19 cellular contexts compared by ENCODE assay signal in the genomic region with DNA sequence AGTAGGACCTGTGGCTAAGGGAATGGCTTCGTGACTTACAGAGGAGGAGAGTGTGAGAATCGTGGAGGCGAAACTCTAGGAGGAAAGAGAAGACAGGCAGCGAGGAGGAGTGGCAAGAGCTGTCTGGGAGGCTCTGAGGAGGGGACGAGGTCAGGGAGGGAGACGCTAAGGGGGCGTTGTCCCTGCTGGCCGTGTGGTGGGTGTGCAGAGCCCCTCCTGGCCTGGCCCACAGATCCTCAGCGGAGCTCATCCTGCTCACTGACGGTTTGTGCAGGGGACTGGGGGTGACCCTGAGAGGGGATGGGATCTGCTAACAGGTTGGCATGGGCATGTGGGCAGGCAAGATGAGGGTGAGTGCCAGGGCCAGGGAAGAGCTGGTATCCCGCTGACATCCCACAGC.
"Had no signal": no experiment of that assay in that cellular context is flagged by ENCODE, and none has a peak within 500 bp of the region (broad histone marks: within the 10 kb centered on the region; RNA-seq: fewer than 3 reads in every experiment).

No MANE protein-coding gene starts in this region.

- H3K27ac ChIP-seq: adrenal gland, breast epithelium, gastroesophageal sphincter, heart left ventricle, left ventricle myocardium inferior, neutrophil, parathyroid adenoma, uterus had no signal

- H3K27ac Mint-ChIP-seq: activated CD4-positive, alpha-beta T cell treated with anti-CD3 and anti-CD28 coated beads, Interleukin-2, amount 10 ng/mL, durations not matched to agents 24 days and 14 days; activated CD8-positive, alpha-beta T cell treated with anti-CD3 and anti-CD28 coated beads, Interleukin-2, amount 10 ng/mL, durations not matched to agents 7 days and 5 days; activated naive CD4-positive, alpha-beta T cell treated with anti-CD3 and anti-CD28 coated beads, Interleukin-2, amount 10 ng/mL, durations not matched to agents 7 days and 5 days; stimulated activated naive B cell treated with anti-CD40 and anti-IgM and Interleukin-4, amounts not matched to agents 10 μg/mL and 1 μg/mL and 100 μg/mL, for 72 hours had no signal

- H3K79me2 ChIP-seq: parathyroid adenoma had no signal

- FAIRE-seq: astrocyte had no signal

- ATAC-seq: activated CD8-positive, alpha-beta T cell treated with anti-CD3 and anti-CD28 coated beads, Interleukin-2, amount 10 ng/mL, durations not matched to agents 7 days and 5 days; activated T-cell treated with anti-CD3 and anti-CD28 coated beads, Interleukin-2, amount 50 U/mL, for 4 hours; esophagus mucosa; gastroesophageal sphincter; heart left ventricle; stimulated activated naive B cell treated with anti-CD40 and anti-IgM and Interleukin-4, amounts not matched to agents 10 μg/mL and 1 μg/mL and 100 μg/mL, for 72 hours had no signal

- DNase-seq: activated CD4-positive, alpha-beta T cell treated with anti-CD3 and anti-CD28 coated beads, Interleukin-2, amount 10 ng/mL, durations not matched to agents 24 days and 14 days; activated CD8-positive, alpha-beta T cell treated with anti-CD3 and anti-CD28 coated beads, Interleukin-2, amount 10 ng/mL, durations not matched to agents 7 days and 5 days; activated naive CD4-positive, alpha-beta T cell treated with anti-CD3 and anti-CD28 coated beads, Interleukin-2, amount 10 ng/mL, durations not matched to agents 7 days and 5 days; activated T-cell treated with anti-CD3 and anti-CD28 coated beads, Interleukin-2, amount 50 U/mL, for 4 hours; cerebellar nuclear complex; effector CD4-positive, alpha-beta T cell; heart left ventricle; kidney glomerular epithelial cell; left ventricle myocardium inferior; stimulated activated naive B cell treated with anti-CD40 and anti-IgM and Interleukin-4, amounts not matched to agents 10 μg/mL and 1 μg/mL and 100 μg/mL, for 72 hours; T1000; uterus had no signal

- H3K4me1 ChIP-seq: left ventricle myocardium inferior, parathyroid adenoma, uterus had no signal

- H3K4me1 Mint-ChIP-seq: activated CD4-positive, alpha-beta T cell treated with anti-CD3 and anti-CD28 coated beads, Interleukin-2, amount 10 ng/mL, durations not matched to agents 24 days and 14 days; activated naive CD4-positive, alpha-beta T cell treated with anti-CD3 and anti-CD28 coated beads, Interleukin-2, amount 10 ng/mL, durations not matched to agents 7 days and 5 days; stimulated activated naive B cell treated with anti-CD40 and anti-IgM and Interleukin-4, amounts not matched to agents 10 μg/mL and 1 μg/mL and 100 μg/mL, for 72 hours had no signal

- H3K27me3 ChIP-seq: breast epithelium, uterus had no signal

- H3K36me3 Mint-ChIP-seq: activated naive CD4-positive, alpha-beta T cell treated with anti-CD3 and anti-CD28 coated beads, Interleukin-2, amount 10 ng/mL, durations not matched to agents 7 days and 5 days; stimulated activated naive B cell treated with anti-CD40 and anti-IgM and Interleukin-4, amounts not matched to agents 10 μg/mL and 1 μg/mL and 100 μg/mL, for 72 hours had no signal

- H3K36me3 ChIP-seq: adrenal gland, breast epithelium, gastroesophageal sphincter, heart left ventricle, left ventricle myocardium inferior, neutrophil, uterus had no signal

- H3K4me3 Mint-ChIP-seq: activated CD4-positive, alpha-beta T cell treated with anti-CD3 and anti-CD28 coated beads, Interleukin-2, amount 10 ng/mL, durations not matched to agents 24 days and 14 days; activated CD8-positive, alpha-beta T cell treated with anti-CD3 and anti-CD28 coated beads, Interleukin-2, amount 10 ng/mL, durations not matched to agents 7 days and 5 days; activated naive CD4-positive, alpha-beta T cell treated with anti-CD3 and anti-CD28 coated beads, Interleukin-2, amount 10 ng/mL, durations not matched to agents 7 days and 5 days; activated T-cell treated with anti-CD3 and anti-CD28 coated beads, Interleukin-2, amount 50 U/mL, for 4 hours; stimulated activated naive B cell treated with anti-CD40 and anti-IgM and Interleukin-4, amounts not matched to agents 10 μg/mL and 1 μg/mL and 100 μg/mL, for 72 hours had no signal

- H3K9me3 Mint-ChIP-seq: activated CD4-positive, alpha-beta T cell treated with anti-CD3 and anti-CD28 coated beads, Interleukin-2, amount 10 ng/mL, durations not matched to agents 24 days and 14 days; activated naive CD4-positive, alpha-beta T cell treated with anti-CD3 and anti-CD28 coated beads, Interleukin-2, amount 10 ng/mL, durations not matched to agents 7 days and 5 days; activated T-cell treated with anti-CD3 and anti-CD28 coated beads, Interleukin-2, amount 50 U/mL, for 4 hours; stimulated activated naive B cell treated with anti-CD40 and anti-IgM and Interleukin-4, amounts not matched to agents 10 μg/mL and 1 μg/mL and 100 μg/mL, for 72 hours had no signal

- H3K9me3 ChIP-seq: adrenal gland, gastroesophageal sphincter, heart left ventricle, neutrophil, uterus had no signal

- H2AFZ ChIP-seq: parathyroid adenoma had no signal

- H3K4me3 ChIP-seq: adrenal gland, breast epithelium, gastroesophageal sphincter, heart left ventricle, left ventricle myocardium inferior, uterus had no signal

- H3K9ac ChIP-seq: parathyroid adenoma had no signal
